21 cellular contexts compared by ENCODE assay signal in genomic region chr5:134445841-134446818, GRCh38. TPM values are rescaled to one million over a fixed set of nuclear protein-coding genes. Genes with fewer than 3 reads are reported as not detected.
A peak's percentile ranks its signal among the peaks of the same experiment; 100 is the strongest.
DNase-seq lines count a peak whose midpoint lies in the region; ATAC-seq and TF ChIP-seq lines count a peak whose summit lies in the region.
"Had no signal": no experiment of that assay in that cellular context is flagged by ENCODE, and none has a peak within 500 bp of the region (broad histone marks: within the 10 kb centered on the region; RNA-seq: fewer than 3 reads in every experiment).

No MANE protein-coding gene starts in this region.

- 0 out of 2 replicates have a peak, but pooled peaks have one; percentile 20 for ATAC-seq in Panc1
- ATAC-seq in psoas muscle: peak; percentile 57 to 92 (median 88)
- ATAC-seq: foreskin keratinocyte, left ventricle myocardium superior had no signal

- intact Hi-C loops in Panc1 (cut with micrococcal nuclease; ENCODE audit: unreplicated experiment): no loop called here
- intact Hi-C loops in psoas muscle (cut with DNase I): loop anchor here in 1 of 2 donors (2.0 kb wide), 1 partner anchor 19 kb away; no protein-coding TSS in a partner anchor

- TF ChIP-seq CTCF in Panc1 (IDR thresholded peaks at IDR 0.05) (no peak), glutamatergic neuron (IDR thresholded peaks at IDR 0.05; ENCODE audit: partially characterized antibody, unreplicated experiment) (no peak), psoas muscle (IDR thresholded peaks at IDR 0.05) (no peak), HFFc6 (IDR thresholded peaks at IDR 0.05) (no peak)

- peak overlapping the region in 1 of 11 experiments; percentile 15; a peak in 1 of 22 replicates for H3K9ac ChIP-seq in BLaER1 treated with 17β-estradiol and CSF1 and Interleukin-3, amounts not matched to agents 10 nM and 100 nM
- H3K9ac ChIP-seq: parathyroid adenoma had no signal

- H3K36me3 Mint-ChIP-seq in glutamatergic neuron (ENCODE audit: unreplicated experiment) (peaks cover 8% of the 10 kb centered on the region), HFFc6 (ENCODE audit: low read depth) (no peaks in the 10 kb centered on the region)
- H3K36me3 Mint-ChIP-seq: CD4-positive, alpha-beta memory T cell had no signal

- H3K4me2 ChIP-seq in BLaER1 treated with 17β-estradiol and CSF1 and Interleukin-3, amounts not matched to agents 10 nM and 100 nM: peak overlapping the region; percentile 33 to 76 (median 68)

- peaks cover 0 to 5% (median 0%) of the 10 kb centered on the region in 11 experiments; a peak in 3 of 22 replicates for H3K9me3 ChIP-seq in BLaER1 treated with 17β-estradiol and CSF1 and Interleukin-3, amounts not matched to agents 10 nM and 100 nM (replicated peaks in 1 of 11)
- H3K9me3 ChIP-seq in Panc1 (ENCODE audit: control insufficient read depth, insufficient read depth, low read depth, low read length): no peaks in the 10 kb centered on the region
- no peaks in the 10 kb centered on the region for H3K9me3 ChIP-seq in psoas muscle

- peak overlapping the region in 3 of 11 experiments; percentile 8 to 32 (median 31); a peak in 3 of 22 replicates for H3K27ac ChIP-seq in BLaER1 treated with 17β-estradiol and CSF1 and Interleukin-3, amounts not matched to agents 10 nM and 100 nM
- H3K27ac ChIP-seq in Panc1 (ENCODE audit: low read length): no peak overlapping the region
- H3K27ac ChIP-seq in psoas muscle: peak overlapping the region; percentile 50
- H3K27ac ChIP-seq: foreskin keratinocyte, parathyroid adenoma had no signal

- CTCF ChIA-PET in Panc1 (lab: Charles Lee): no interaction called here

- no peak overlapping the region for H3K4me3 ChIP-seq in BLaER1 treated with 17β-estradiol and CSF1 and Interleukin-3, amounts not matched to agents 10 nM and 100 nM
- no peak overlapping the region for H3K4me3 ChIP-seq in Panc1 (ENCODE audit: low read depth in 2 of 2, low read length in 2 of 2)
- no peak overlapping the region for H3K4me3 ChIP-seq in psoas muscle

- peaks cover 6% of the 10 kb centered on the region for H3K27me3 Mint-ChIP-seq in glutamatergic neuron (ENCODE audit: unreplicated experiment)
- H3K27me3 Mint-ChIP-seq in HFFc6 (ENCODE audit: insufficient read depth): peaks cover 2% of the 10 kb centered on the region; the same call in 1 of the 2 replicates
- H3K27me3 Mint-ChIP-seq: CD4-positive, alpha-beta memory T cell had no signal

- H3K4me3 Mint-ChIP-seq in glutamatergic neuron (ENCODE audit: unreplicated experiment) (no peak overlapping the region), HFFc6 (no peak overlapping the region)
- H3K4me3 Mint-ChIP-seq: CD4-positive, alpha-beta memory T cell had no signal

- 53 to 71% (median 57%) methylated on average over 8 of the region's 8 CpGs for whole genome bisulfite sequencing in psoas muscle, 3 donors

- H3K36me3 ChIP-seq in BLaER1 treated with 17β-estradiol and CSF1 and Interleukin-3, amounts not matched to agents 10 nM and 100 nM: no peaks in the 10 kb centered on the region
- H3K36me3 ChIP-seq in Panc1 (ENCODE audit: control insufficient read depth, insufficient read depth, low read length) (no peaks in the 10 kb centered on the region), psoas muscle (ENCODE audit: insufficient read depth in 1 of 2, low read depth in 1 of 2) (no peaks in the 10 kb centered on the region)

- no TSS peak for BruUV-seq in Panc1 (replicated peaks; lab: Mats Ljungman, UMichigan)

- peaks cover 23 to 36% (median 30%) of the 10 kb centered on the region in 10 experiments for H3K4me1 ChIP-seq in BLaER1 treated with 17β-estradiol and CSF1 and Interleukin-3, amounts not matched to agents 10 nM and 100 nM
- H3K4me1 ChIP-seq in Panc1 (ENCODE audit: control insufficient read depth, insufficient read depth, low read length) (peaks cover 6% of the 10 kb centered on the region; the same call in 1 of the 2 replicates), psoas muscle (peaks cover 32% of the 10 kb centered on the region)
- H3K4me1 ChIP-seq: foreskin keratinocyte, parathyroid adenoma had no signal

- DNase-seq in Panc1 (ENCODE audit: low read depth, low spot score) (no peak), glutamatergic neuron (no peak), psoas muscle (peak; percentile 38 to 79), GDM1 (lab: John Stamatoyannopoulos, UW) (no peak), G401 (ENCODE audit: low spot score) (no peak), HFFc6 (no peak), NCI-H1436 (lab: John Stamatoyannopoulos, UW) (no peak)
- DNase-seq: ACHN; activated CD4-positive, alpha-beta T cell treated with anti-CD3 and anti-CD28 coated beads, Interleukin-2, amount 50 U/mL, for 4 hours; activated naive CD4-positive, alpha-beta T cell treated with anti-CD3 and anti-CD28 coated beads, Interleukin-2, amount 50 U/mL, for 16 hours; activated T-cell treated with anti-CD3 and anti-CD28 coated beads for 4 hours; CD4-positive, alpha-beta memory T cell; foreskin keratinocyte; left ventricle myocardium superior; NCI-H1048; NCI-H2107; NCI-H524 treated with DMSO at 0.1 percent for 48 hours; stimulated activated CD4-positive, alpha-beta T cell treated with anti-CD3 and anti-CD28 coated beads, Interleukin-12 subunit alpha, Interleukin-12 subunit beta, amount 100 ng/mL, for 4 hours; stimulated activated naive CD4-positive, alpha-beta T cell had no signal

- H3K27me3 ChIP-seq in BLaER1 treated with 17β-estradiol and CSF1 and Interleukin-3, amounts not matched to agents 10 nM and 100 nM: no peaks in the 10 kb centered on the region
- no peaks in the 10 kb centered on the region for H3K27me3 ChIP-seq in Panc1 (ENCODE audit: control insufficient read depth, insufficient read depth, low read length)
- H3K27me3 ChIP-seq in psoas muscle (ENCODE audit: insufficient read depth in 3 of 3, low read length in 2 of 3): no peaks in the 10 kb centered on the region
- H3K27me3 ChIP-seq: foreskin keratinocyte had no signal

- H3K9me3 Mint-ChIP-seq in glutamatergic neuron (ENCODE audit: unreplicated experiment) (peaks cover 3% of the 10 kb centered on the region), HFFc6 (no peaks in the 10 kb centered on the region)
- H3K9me3 Mint-ChIP-seq: CD4-positive, alpha-beta memory T cell had no signal

- H3K27ac Mint-ChIP-seq in glutamatergic neuron (ENCODE audit: unreplicated experiment): peak overlapping the region; percentile 0
- H3K27ac Mint-ChIP-seq in HFFc6: no peak overlapping the region

- H3K4me1 Mint-ChIP-seq in glutamatergic neuron (ENCODE audit: low read depth, unreplicated experiment) (peaks cover 7% of the 10 kb centered on the region), HFFc6 (ENCODE audit: low read depth) (peaks cover 15% of the 10 kb centered on the region)
- H3K4me1 Mint-ChIP-seq: CD4-positive, alpha-beta memory T cell had no signal

- no peaks in the 10 kb centered on the region for H4K20me1 ChIP-seq in BLaER1 treated with 17β-estradiol and CSF1 and Interleukin-3, amounts not matched to agents 10 nM and 100 nM

- in situ Hi-C loops in Panc1 (cut with HindIII; ENCODE audit: low pct_unique_long_range_greater_than_20kb, low sequenced_read_pairs) (no loop called here), G401 (cut with HindIII; ENCODE audit: low sequenced_read_pairs) (no loop called here)

- POLR2A ChIA-PET in Panc1 (lab: Charles Lee): no interaction called here

RNA-seq across cellular contexts. Expression of gene CDKN2AIPNL, which starts 34.4 kb away (rescaled TPM):
- total RNA-seq in Panc1 (2021; ENCODE audit: unreplicated experiment) (43.6 TPM), glutamatergic neuron (ENCODE audit: unreplicated experiment) (41.3 TPM), psoas muscle (10 to 100 TPM; 31.4 to 45.4 (median 39.8) TPM)
- 36.1 TPM for polyA plus RNA-seq in Panc1 (2012; ENCODE audit: insufficient read length)
- polyA plus RNA-seq in psoas muscle: 10 to 100 TPM; 35.7 to 60.9 (median 42.0) TPM
- total RNA-seq in G401 (2014; rRNA removed; shearing (Covaris generic)): 45.0 and 57.5 TPM in 2 replicates
- total RNA-seq in HFFc6 (2021; fragmentation: NEBNext Ultra II Directional; extraction: Animal tissue kit (Norgen Biotek cat#: 25700)): 10 to 100 TPM; 23.3 to 30.2 (median 28.4) TPM

Comparison
In these comparisons a context has a peak if more than half of its experiments do, and no peak if none do; other contexts are left out.
1. DNase-seq: peak in psoas muscle (2 of 2); none in Panc1 (single experiment), glutamatergic neuron (single experiment), GDM1 (single experiment), G401 (single experiment), HFFc6 (single experiment) and NCI-H1436 (single experiment).